Comparison of ENCODE assay signal across 9 cellular contexts in genomic region chr18:77100751-77101355, GRCh38. TPM values are rescaled to one million over a fixed set of nuclear protein-coding genes. Genes with fewer than 3 reads are reported as not detected.
DNase-seq lines count a peak whose midpoint lies in the region; ATAC-seq and TF ChIP-seq lines count a peak whose summit lies in the region.
"Had no signal": no experiment of that assay in that cellular context is flagged by ENCODE, and none has a peak within 500 bp of the region (broad histone marks: within the 10 kb centered on the region; RNA-seq: fewer than 3 reads in every experiment).

No MANE protein-coding gene starts in this region.

- peak; percentile 3 to 9 for ATAC-seq in activated T-cell treated with anti-CD3 and anti-CD28 coated beads, Interleukin-2, amount 50 U/mL, for 4 hours
- ATAC-seq in foreskin keratinocyte: peak; percentile 47

- H3K9ac ChIP-seq in stomach smooth muscle (ENCODE audit: low read length in 2 of 2): no peak overlapping the region

- no peak for TF ChIP-seq CTCF in foreskin keratinocyte (conservative IDR thresholded peaks at IDR 0.05)

- peak overlapping the region; percentile 78 for H3K4me3 Mint-ChIP-seq in activated T-cell treated with anti-CD3 and anti-CD28 coated beads, Interleukin-2, amount 50 U/mL, for 4 hours

- no peaks in the 10 kb centered on the region for H3K9me3 Mint-ChIP-seq in activated T-cell treated with anti-CD3 and anti-CD28 coated beads, Interleukin-2, amount 50 U/mL, for 4 hours

- H3K4me1 ChIP-seq in foreskin keratinocyte (peaks cover 35% of the 10 kb centered on the region), stomach smooth muscle (ENCODE audit: control insufficient read depth, insufficient read depth, low read length) (peaks cover 59% of the 10 kb centered on the region)
- H3K4me1 ChIP-seq: SJCRH30 had no signal

- peak overlapping the region in 1 of 2 donors; percentile 57 for H3K4me3 ChIP-seq in stomach smooth muscle (ENCODE audit: low read length in 2 of 2)
- H3K4me3 ChIP-seq: SJCRH30 had no signal

- peak; percentile 36 for DNase-seq in activated T-cell treated with anti-CD3 and anti-CD28 coated beads, Interleukin-2, amount 50 U/mL, for 4 hours
- DNase-seq in foreskin keratinocyte (peak; percentile 72 to 86), G401 (ENCODE audit: low spot score) (no peak), NOMO-1 treated with DMSO at 0.1 percent for 48 hours (lab: John Stamatoyannopoulos, UW; ENCODE audit: unreplicated experiment) (no peak), mucosa of gallbladder (ENCODE audit: low spot score) (no peak), germinal center (ENCODE audit: low spot score) (no peak)

- peaks cover 86% of the 10 kb centered on the region for H3K4me1 Mint-ChIP-seq in activated T-cell treated with anti-CD3 and anti-CD28 coated beads, Interleukin-2, amount 50 U/mL, for 4 hours (ENCODE audit: low read depth)

- H3K9me3 ChIP-seq in stomach smooth muscle (ENCODE audit: control insufficient read depth in 2 of 2, low read length in 2 of 2): no peaks in the 10 kb centered on the region
- H3K9me3 ChIP-seq: SJCRH30 had no signal

- H3K27me3 ChIP-seq in foreskin keratinocyte (no peaks in the 10 kb centered on the region), stomach smooth muscle (ENCODE audit: control insufficient read depth in 1 of 2, insufficient read depth in 2 of 2, low read length in 2 of 2) (no peaks in the 10 kb centered on the region)
- H3K27me3 ChIP-seq: SJCRH30 had no signal

- no peaks in the 10 kb centered on the region for H3K27me3 Mint-ChIP-seq in activated T-cell treated with anti-CD3 and anti-CD28 coated beads, Interleukin-2, amount 50 U/mL, for 4 hours (ENCODE audit: low read depth)

- peak overlapping the region; percentile 98 for H3K27ac ChIP-seq in foreskin keratinocyte
- peak overlapping the region; percentile 76 for H3K27ac ChIP-seq in stomach smooth muscle (ENCODE audit: low read length)
- H3K27ac ChIP-seq: SJCRH30 had no signal

- H3K36me3 ChIP-seq in stomach smooth muscle (ENCODE audit: control insufficient read depth in 2 of 2, insufficient read depth in 2 of 2, low read length in 2 of 2): no peaks in the 10 kb centered on the region
- H3K36me3 ChIP-seq: SJCRH30 had no signal

- H3K36me3 Mint-ChIP-seq in activated T-cell treated with anti-CD3 and anti-CD28 coated beads, Interleukin-2, amount 50 U/mL, for 4 hours (ENCODE audit: insufficient read depth): peaks cover 37% of the 10 kb centered on the region

- no peak for TF ChIP-seq EP300 in Ishikawa (IDR thresholded peaks at IDR 0.05; ENCODE audit: borderline replicate concordance)

- no peak for TF ChIP-seq RAD21 in Ishikawa (IDR thresholded peaks at IDR 0.05; ENCODE audit: low read depth)

- in situ Hi-C loops in G401 (cut with HindIII; ENCODE audit: low sequenced_read_pairs): no loop called here

TF ChIP-seq in Ishikawa, 13 proteins besides CTCF, POLR2A, EP300 and RAD21:
- peak; percentile 15; the same call in 1 of the 2 replicates for TF ChIP-seq ZBTB7A (IDR thresholded peaks at IDR 0.05; ENCODE audit: low read depth)
- TF ChIP-seq, protein P1, sequence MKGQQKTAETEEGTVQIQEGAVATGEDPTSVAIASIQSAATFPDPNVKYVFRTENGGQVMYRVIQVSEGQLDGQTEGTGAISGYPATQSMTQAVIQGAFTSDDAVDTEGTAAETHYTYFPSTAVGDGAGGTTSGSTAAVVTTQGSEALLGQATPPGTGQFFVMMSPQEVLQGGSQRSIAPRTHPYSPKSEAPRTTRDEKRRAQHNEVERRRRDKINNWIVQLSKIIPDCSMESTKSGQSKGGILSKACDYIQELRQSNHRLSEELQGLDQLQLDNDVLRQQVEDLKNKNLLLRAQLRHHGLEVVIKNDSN (IDR thresholded peaks at IDR 0.05): no peak

RNA-seq across cellular contexts. Expression of gene MBP, which starts 31.7 kb away (rescaled TPM):
- total RNA-seq in activated T-cell treated with anti-CD3 and anti-CD28 coated beads, Interleukin-2, amount 50 U/mL, for 4 hours: 10 to 100 TPM; 28.1 to 32.9 (median 32.3) TPM
- total RNA-seq in foreskin keratinocyte (24.7 and 26.6 TPM in 2 replicates), mucosa of gallbladder (91.4 TPM)
- 9.3 and 9.5 TPM in 2 replicates for polyA plus RNA-seq in foreskin keratinocyte
- total RNA-seq in G401 (2014; rRNA removed; shearing (Covaris generic)): 1.3 and 3.4 TPM in 2 replicates

Comparison
In these comparisons a context has a peak if more than half of its experiments do, and no peak if none do; other contexts are left out.
1. DNase-seq: peak in activated T-cell treated with anti-CD3 and anti-CD28 coated beads, Interleukin-2, amount 50 U/mL, for 4 hours (single experiment) and foreskin keratinocyte (2 of 2); none in G401 (single experiment), NOMO-1 treated with DMSO at 0.1 percent for 48 hours (single experiment), mucosa of gallbladder (single experiment) and germinal center (single experiment).